In genomic region chr13:40667622-40667978, GRCh38 we compare ENCODE assay signal across 8 cellular contexts. TPM values are rescaled to one million over a fixed set of nuclear protein-coding genes. Genes with fewer than 3 reads are reported as not detected.
DNase-seq lines count a peak whose midpoint lies in the region; ATAC-seq lines count a peak whose summit lies in the region.

No MANE protein-coding gene starts in this region.

- peak overlapping the region in 20 of 21 experiments; percentile 85 to 98 (median 92) for H3K27ac ChIP-seq in skin epidermis

- H3K27me3 Mint-ChIP-seq in activated T-helper 2 cell treated with anti-CD3 and anti-CD28 coated beads, Interferon-gamma antibody, Interleukin-2, Interleukin-4, amounts not matched to agents 10 μg/mL and 5 μg/mL and 100 μg/mL, durations not matched to agents 14 hours and 24 hours and 36 hours (ENCODE audit: low read depth), result no peaks in the 10 kb centered on the region

- H3K36me3 Mint-ChIP-seq in activated T-helper 2 cell treated with anti-CD3 and anti-CD28 coated beads, Interferon-gamma antibody, Interleukin-2, Interleukin-4, amounts not matched to agents 10 μg/mL and 5 μg/mL and 100 μg/mL, durations not matched to agents 14 hours and 24 hours and 36 hours (ENCODE audit: low read depth), result peaks cover 17% of the 10 kb centered on the region

- H3K36me3 ChIP-seq in HAP-1 (replicated peaks), result 0 out of 2 replicates have a peak, but pooled peaks cover 3% of the 10 kb centered on the region

- no peak for DNase-seq in HAP-1 (ENCODE audit: low spot score in 2 of 2)
- no peak for DNase-seq in activated T-helper 2 cell treated with anti-CD3 and anti-CD28 coated beads, Interferon-gamma antibody, Interleukin-2, Interleukin-4, amounts not matched to agents 10 μg/mL and 5 μg/mL and 100 μg/mL, durations not matched to agents 14 hours and 24 hours and 36 hours (ENCODE audit: low spot score)
- DNase-seq in stimulated activated CD4-positive, alpha-beta T cell treated with anti-CD3 and anti-CD28 coated beads, Interleukin-12 subunit alpha, Interleukin-12 subunit beta, amount 100 ng/mL, for 4 hours, result no peak

- H3K4me3 ChIP-seq in HAP-1, result peak overlapping the region; percentile 84
- H3K4me3 ChIP-seq in iPS-11a (ENCODE audit: low read depth, low read length), result peak overlapping the region; percentile 94
- peak overlapping the region; percentile 51 to 95 (median 86) for H3K4me3 ChIP-seq in skin epidermis

- H3K4me3 Mint-ChIP-seq in activated T-helper 2 cell treated with anti-CD3 and anti-CD28 coated beads, Interferon-gamma antibody, Interleukin-2, Interleukin-4, amounts not matched to agents 10 μg/mL and 5 μg/mL and 100 μg/mL, durations not matched to agents 14 hours and 24 hours and 36 hours (ENCODE audit: low read depth), result peak overlapping the region; percentile 83

- peaks cover 18% of the 10 kb centered on the region for H3K4me1 ChIP-seq in HAP-1

- ATAC-seq in GM21717 (IDR thresholded peaks at IDR 0.05; ENCODE audit: unreplicated experiment) (no peak), HG03108 (IDR thresholded peaks at IDR 0.05; ENCODE audit: unreplicated experiment) (no peak), GM21390 (IDR thresholded peaks at IDR 0.05; ENCODE audit: unreplicated experiment) (no peak)

- H3K4me1 Mint-ChIP-seq in activated T-helper 2 cell treated with anti-CD3 and anti-CD28 coated beads, Interferon-gamma antibody, Interleukin-2, Interleukin-4, amounts not matched to agents 10 μg/mL and 5 μg/mL and 100 μg/mL, durations not matched to agents 14 hours and 24 hours and 36 hours (ENCODE audit: low read depth), result peaks cover 32% of the 10 kb centered on the region

- in situ Hi-C loops in HAP-1 (cut with MboI; ENCODE audit: low sequenced_read_pairs), result no loop called here

- H3K27ac Mint-ChIP-seq in activated T-helper 2 cell treated with anti-CD3 and anti-CD28 coated beads, Interferon-gamma antibody, Interleukin-2, Interleukin-4, amounts not matched to agents 10 μg/mL and 5 μg/mL and 100 μg/mL, durations not matched to agents 14 hours and 24 hours and 36 hours, result peak overlapping the region; percentile 72

- no peaks in the 10 kb centered on the region for H3K9me3 Mint-ChIP-seq in activated T-helper 2 cell treated with anti-CD3 and anti-CD28 coated beads, Interferon-gamma antibody, Interleukin-2, Interleukin-4, amounts not matched to agents 10 μg/mL and 5 μg/mL and 100 μg/mL, durations not matched to agents 14 hours and 24 hours and 36 hours

- intact Hi-C loops in activated T-helper 2 cell treated with anti-CD3 and anti-CD28 coated beads, Interferon-gamma antibody, Interleukin-2, Interleukin-4, amounts not matched to agents 10 μg/mL and 5 μg/mL and 100 μg/mL, durations not matched to agents 14 hours and 24 hours and 36 hours (cut with micrococcal nuclease), result loop anchor here (10.0 kb wide), 1 partner anchor 713 kb away; no protein-coding TSS in a partner anchor

- H3K9me3 ChIP-seq in HAP-1, result no peaks in the 10 kb centered on the region

- no peaks in the 10 kb centered on the region for H3K27me3 ChIP-seq in HAP-1 (ENCODE audit: low read depth)

RNA-seq across cellular contexts. Expression of gene FOXO1, which starts 1.2 kb away (rescaled TPM):
- 38.2 and 38.3 TPM in 2 replicates for total RNA-seq in activated T-helper 2 cell treated with anti-CD3 and anti-CD28 coated beads, Interferon-gamma antibody, Interleukin-2, Interleukin-4, amounts not matched to agents 10 μg/mL and 5 μg/mL and 100 μg/mL, durations not matched to agents 14 hours and 24 hours and 36 hours
